8 cellular contexts compared by ENCODE assay signal in genomic region chr17:50638851-50639767, GRCh38. TPM values are rescaled to one million over a fixed set of nuclear protein-coding genes. Genes with fewer than 3 reads are reported as not detected.
DNase-seq lines count a peak whose midpoint lies in the region; ATAC-seq and TF ChIP-seq lines count a peak whose summit lies in the region.

No MANE protein-coding gene starts in this region.

- H3K9me3 ChIP-seq in body of pancreas, result no peaks in the 10 kb centered on the region
- no peaks in the 10 kb centered on the region for H3K9me3 ChIP-seq in tibial nerve

- TF ChIP-seq POLR2A in body of pancreas (IDR thresholded peaks at IDR 0.05) (peak in 1 of 3 donors; percentile 10), tibial nerve (IDR thresholded peaks at IDR 0.05) (no peak)

- intact Hi-C loops in body of pancreas (cut with DNase I), result no loop called here

- H3K27me3 ChIP-seq in body of pancreas, result no peaks in the 10 kb centered on the region
- peaks cover 0 to 26% of the 10 kb centered on the region in 2 donors for H3K27me3 ChIP-seq in tibial nerve

- TF ChIP-seq CTCF in body of pancreas (IDR thresholded peaks at IDR 0.05) (no peak), tibial nerve (IDR thresholded peaks at IDR 0.05) (no peak)

- H3K4me1 ChIP-seq in body of pancreas, result peaks cover 94% of the 10 kb centered on the region
- peaks cover 0 to 50% (median 23%) of the 10 kb centered on the region in 4 donors for H3K4me1 ChIP-seq in tibial nerve

- H3K27ac ChIP-seq in body of pancreas (peak overlapping the region; percentile 82 to 89 (median 86)), tibial nerve (peak overlapping the region in 2 of 4 donors; percentile 43 to 49)

- DNase-seq in A172 (ENCODE audit: low spot score) (peak; percentile 100), HT-29 (ENCODE audit: low spot score) (peak; percentile 98), body of pancreas (peak; percentile 98 to 100 (median 99)), kidney glomerular epithelial cell (lab: John Stamatoyannopoulos, UW) (peak; percentile 99), tibial nerve (ENCODE audit: low spot score in 2 of 2) (peak; percentile 79 to 91), NK-92 (lab: John Stamatoyannopoulos, UW; ENCODE audit: unreplicated experiment) (no peak)
- no peak for DNase-seq in activated naive CD4-positive, alpha-beta T cell treated with anti-CD3 and anti-CD28 coated beads, Interleukin-2, amount 50 U/mL, for 16 hours

- no peaks in the 10 kb centered on the region for H3K36me3 ChIP-seq in body of pancreas (replicated peaks in 1 of 2; ENCODE audit: insufficient read depth in 1 of 2, low read depth in 2 of 2)
- H3K36me3 ChIP-seq in tibial nerve, result no peaks in the 10 kb centered on the region

- TF ChIP-seq EP300 in tibial nerve (IDR thresholded peaks at IDR 0.05), result peak in 1 of 2 donors; percentile 75

- H3K4me3 ChIP-seq in body of pancreas (no peak overlapping the region), tibial nerve (no peak overlapping the region)

- ATAC-seq in body of pancreas (peak; percentile 85), HG02763 (IDR thresholded peaks at IDR 0.05; ENCODE audit: unreplicated experiment) (no peak)

- 9 to 15% methylated on average over 6 to 10 of the region's 10 CpGs for WGBS in body of pancreas, 2 donors
- WGBS in tibial nerve, 2 donors, result 15 to 20% methylated on average over 10 of the region's 10 CpGs

RNA-seq across cellular contexts. Expression of gene ABCC3, which starts 4.4 kb away (rescaled TPM):
- total RNA-seq in A172 (2014; rRNA removed; shearing (Covaris generic)), result 28.1 and 35.0 TPM in 2 replicates
- 286 and 313 TPM in 2 replicates for total RNA-seq in HT-29 (2014; rRNA removed; shearing (Covaris generic))
- total RNA-seq in body of pancreas, result 100 to 1,000 TPM; 130 to 163 TPM
- total RNA-seq in tibial nerve, result 10 to 100 TPM in 1 of 4 donors, 1 to 10 TPM in 3; 1.5 to 19.2 (median 7.3) TPM

Comparison
In these comparisons a context has a peak if more than half of its experiments do, and no peak if none do; other contexts are left out.
1. DNase-seq: peak in A172 (single experiment), HT-29 (single experiment), body of pancreas (4 of 4), kidney glomerular epithelial cell (single experiment) and tibial nerve (2 of 2); none in NK-92 (single experiment) and activated naive CD4-positive, alpha-beta T cell treated with anti-CD3 and anti-CD28 coated beads, Interleukin-2, amount 50 U/mL, for 16 hours (single experiment).